13 cellular contexts compared by ENCODE assay signal in genomic region chr4:123744664-123745290, GRCh38.
DNase-seq lines count a peak whose midpoint lies in the region; ATAC-seq and TF ChIP-seq lines count a peak whose summit lies in the region.
"Had no signal": no experiment of that assay in that cellular context is flagged by ENCODE, and none has a peak within 500 bp of the region (broad histone marks: within the 10 kb centered on the region; RNA-seq: fewer than 3 reads in every experiment).

No MANE protein-coding gene starts in this region.

- intact Hi-C loops in lower lobe of right lung (cut with DNase I) (no loop called here), thyroid gland (cut with DNase I) (no loop called here)
- intact Hi-C loops in activated CD4-positive, alpha-beta T cell treated with anti-CD3 and anti-CD28 coated beads, Interleukin-2, amount 10 ng/mL, durations not matched to agents 24 days and 14 days (cut with micrococcal nuclease), result no loop called here

- peaks cover 2% of the 10 kb centered on the region for H3K4me1 Mint-ChIP-seq in activated CD4-positive, alpha-beta T cell treated with anti-CD3 and anti-CD28 coated beads, Interleukin-2, amount 10 ng/mL, durations not matched to agents 24 days and 14 days

- TF ChIP-seq CTCF in lower lobe of right lung (IDR thresholded peaks at IDR 0.05) (no peak), thyroid gland (IDR thresholded peaks at IDR 0.05) (no peak)

- H3K27ac ChIP-seq in duodenal mucosa (ENCODE audit: low read depth, low read length), result no peak overlapping the region
- H3K27ac ChIP-seq in lower lobe of right lung, result peak overlapping the region; percentile 61
- H3K27ac ChIP-seq in thyroid gland, result peak overlapping the region in 1 of 3 donors; percentile 25

- H3K36me3 ChIP-seq in duodenal mucosa (ENCODE audit: control insufficient read depth in 1 of 2, insufficient read depth in 2 of 2, low read length in 2 of 2), result no peaks in the 10 kb centered on the region
- no peaks in the 10 kb centered on the region for H3K36me3 ChIP-seq in lower lobe of right lung
- no peaks in the 10 kb centered on the region for H3K36me3 ChIP-seq in thyroid gland
- H3K36me3 ChIP-seq: tibial nerve had no signal

- H3K27me3 ChIP-seq in duodenal mucosa (ENCODE audit: control insufficient read depth in 1 of 2, insufficient read depth in 2 of 2, low read length in 2 of 2), result peaks cover 0 to 2% of the 10 kb centered on the region in 2 donors
- H3K27me3 ChIP-seq in lower lobe of right lung (ENCODE audit: low read depth), result no peaks in the 10 kb centered on the region
- H3K27me3 ChIP-seq in thyroid gland, result no peaks in the 10 kb centered on the region
- H3K27me3 ChIP-seq: tibial nerve had no signal

- ATAC-seq in lower lobe of right lung, result peak; percentile 64 to 73

- TF ChIP-seq POLR2A in thyroid gland (IDR thresholded peaks at IDR 0.05), result no peak

- H3K27ac Mint-ChIP-seq in activated CD4-positive, alpha-beta T cell treated with anti-CD3 and anti-CD28 coated beads, Interleukin-2, amount 10 ng/mL, durations not matched to agents 24 days and 14 days, result no peak overlapping the region

- H3K9ac ChIP-seq in duodenal mucosa (ENCODE audit: low read depth in 1 of 2, low read length in 2 of 2), result no peak overlapping the region

- H3K4me1 ChIP-seq in duodenal mucosa (ENCODE audit: control insufficient read depth in 1 of 2, insufficient read depth in 2 of 2, low read length in 2 of 2), result peaks cover 7 to 15% of the 10 kb centered on the region in 2 donors
- H3K4me1 ChIP-seq in lower lobe of right lung, result peaks cover 33% of the 10 kb centered on the region
- H3K4me1 ChIP-seq in thyroid gland, result peaks cover 0 to 4% of the 10 kb centered on the region in 2 donors

- no peaks in the 10 kb centered on the region for H3K36me3 Mint-ChIP-seq in activated CD4-positive, alpha-beta T cell treated with anti-CD3 and anti-CD28 coated beads, Interleukin-2, amount 10 ng/mL, durations not matched to agents 24 days and 14 days (ENCODE audit: low read depth)

- 69 to 76% methylated on average over 8 of the region's 8 CpGs for WGBS in thyroid gland, 2 donors

- no peak overlapping the region for H3K4me3 Mint-ChIP-seq in activated CD4-positive, alpha-beta T cell treated with anti-CD3 and anti-CD28 coated beads, Interleukin-2, amount 10 ng/mL, durations not matched to agents 24 days and 14 days

- H3K4me3 ChIP-seq in duodenal mucosa (ENCODE audit: low read depth in 1 of 2, low read length in 2 of 2), result peak overlapping the region; percentile 13 to 38
- H3K4me3 ChIP-seq in lower lobe of right lung, result no peak overlapping the region
- H3K4me3 ChIP-seq in thyroid gland (replicated peaks in 1 of 3), result no peak overlapping the region
- H3K4me3 ChIP-seq: tibial nerve had no signal

- peak; percentile 0 for DNase-seq in NCI-H146 (lab: John Stamatoyannopoulos, UW)
- no peak for DNase-seq in NCI-H146 treated with DMSO at 0.1 percent for 48 hours (lab: John Stamatoyannopoulos, UW; ENCODE audit: unreplicated experiment)
- no peak for DNase-seq in lower lobe of right lung
- peak; percentile 3 to 5 for DNase-seq in thyroid gland
- no peak for DNase-seq in ecto neural progenitor cell (ENCODE audit: low spot score)
- DNase-seq in activated CD4-positive, alpha-beta T cell treated with anti-CD3 and anti-CD28 coated beads, Interleukin-2, amount 10 ng/mL, durations not matched to agents 24 days and 14 days, result no peak
- DNase-seq in HCEC 1CT, result no peak
- DNase-seq: EL; NCI-H526 treated with DMSO at 0.1 percent for 48 hours; stimulated activated CD4-positive, alpha-beta T cell treated with anti-CD3 and anti-CD28 coated beads, Interleukin-2, amount 100 ng/mL, for 48 hours; T-helper 2 cell had no signal

- peaks cover 31% of the 10 kb centered on the region for H3K27me3 Mint-ChIP-seq in activated CD4-positive, alpha-beta T cell treated with anti-CD3 and anti-CD28 coated beads, Interleukin-2, amount 10 ng/mL, durations not matched to agents 24 days and 14 days

- no peaks in the 10 kb centered on the region for H3K9me3 ChIP-seq in duodenal mucosa (ENCODE audit: control insufficient read depth in 1 of 2, low read length in 2 of 2)
- no peaks in the 10 kb centered on the region for H3K9me3 ChIP-seq in lower lobe of right lung
- H3K9me3 ChIP-seq in thyroid gland, result no peaks in the 10 kb centered on the region
- H3K9me3 ChIP-seq: tibial nerve had no signal

- H3K9me3 Mint-ChIP-seq in activated CD4-positive, alpha-beta T cell treated with anti-CD3 and anti-CD28 coated beads, Interleukin-2, amount 10 ng/mL, durations not matched to agents 24 days and 14 days, result no peaks in the 10 kb centered on the region

Comparison
In these comparisons a context has a peak if more than half of its experiments do, and no peak if none do; other contexts are left out.
1. DNase-seq: peak in NCI-H146 (single experiment) and thyroid gland (2 of 2); none in NCI-H146 treated with DMSO at 0.1 percent for 48 hours (single experiment), lower lobe of right lung (single experiment), ecto neural progenitor cell (single experiment), activated CD4-positive, alpha-beta T cell treated with anti-CD3 and anti-CD28 coated beads, Interleukin-2, amount 10 ng/mL, durations not matched to agents 24 days and 14 days (single experiment) and HCEC 1CT (single experiment).
2. H3K4me3 ChIP-seq: peak in duodenal mucosa (2 of 2); none in lower lobe of right lung (single experiment) and thyroid gland (0 of 3).